10 cellular contexts compared by ENCODE assay signal in genomic region chr4:10983274-10983673, GRCh38.
A peak's percentile ranks its signal among the peaks of the same experiment; 100 is the strongest.
DNase-seq lines count a peak whose midpoint lies in the region; ATAC-seq, FAIRE-seq and TF ChIP-seq lines count a peak whose summit lies in the region.
"Had no signal": no experiment of that assay in that cellular context is flagged by ENCODE, and none has a peak within 500 bp of the region (broad histone marks: within the 10 kb centered on the region; RNA-seq: fewer than 3 reads in every experiment).

No MANE protein-coding gene starts in this region.

- DNase-seq in CD4-positive, alpha-beta memory T cell, result peak in 3 of 5 donors; percentile 2 to 27 (median 12)
- peak; percentile 54 for DNase-seq in bronchial epithelial cell (ENCODE audit: low read depth)
- DNase-seq in NCI-H2081 treated with DMSO at 0.1 percent for 48 hours (lab: John Stamatoyannopoulos, UW), result no peak
- no peak for DNase-seq in coronary artery (ENCODE audit: low spot score)
- DNase-seq in SHP77 (lab: John Stamatoyannopoulos, UW), result no peak
- DNase-seq in activated T-cell treated with anti-CD3 and anti-CD28 coated beads, Interleukin-2, amount 50 U/mL, for 48 hours, result no peak

- intact Hi-C loops in CD4-positive, alpha-beta memory T cell (cut with micrococcal nuclease), result no loop called here

- no peak for TF ChIP-seq CTCF in bronchial epithelial cell (IDR thresholded peaks at IDR 0.05; ENCODE audit: insufficient read depth, low read length, severe bottlenecking)
- TF ChIP-seq CTCF in coronary artery (IDR thresholded peaks at IDR 0.05), result no peak

- H3K9me3 ChIP-seq in CD4-positive, alpha-beta memory T cell (ENCODE audit: control insufficient read depth in 1 of 2, low read length in 2 of 2), result no peaks in the 10 kb centered on the region

- peaks cover 4 to 17% (median 15%) of the 10 kb centered on the region in 4 donors for H3K4me1 Mint-ChIP-seq in CD4-positive, alpha-beta memory T cell

- ATAC-seq in GM18907 (IDR thresholded peaks at IDR 0.05; ENCODE audit: unreplicated experiment), result peak; percentile 88
- ATAC-seq in HG03432 (IDR thresholded peaks at IDR 0.05; ENCODE audit: unreplicated experiment), result peak; percentile 48
- ATAC-seq: CD8-positive, alpha-beta T cell; sciatic nerve had no signal

- no peak for FAIRE-seq in bronchial epithelial cell (lab: Jason Lieb, UNC)

- no peaks in the 10 kb centered on the region for H3K36me3 Mint-ChIP-seq in CD4-positive, alpha-beta memory T cell
- H3K36me3 Mint-ChIP-seq: CD8-positive, alpha-beta T cell had no signal

- peaks cover 9% of the 10 kb centered on the region for H3K4me1 ChIP-seq in CD4-positive, alpha-beta memory T cell (ENCODE audit: insufficient read depth, low read length)

- CTCF ChIA-PET in CD4-positive, alpha-beta memory T cell (lab: Charles Lee; ENCODE audit: partially characterized antibody), result no interaction called here

- H3K4me3 ChIP-seq in CD4-positive, alpha-beta memory T cell (ENCODE audit: low read length in 2 of 2), result no peak overlapping the region
- H3K4me3 ChIP-seq in bronchial epithelial cell (ENCODE audit: low read depth, low read length) (no peak overlapping the region), coronary artery (no peak overlapping the region)

- POLR2A ChIA-PET in CD4-positive, alpha-beta memory T cell (lab: Charles Lee; ENCODE audit: partially characterized antibody), result no interaction called here

- no peak overlapping the region for H3K27ac ChIP-seq in CD4-positive, alpha-beta memory T cell (ENCODE audit: low read depth, low read length)
- H3K27ac ChIP-seq in coronary artery, result no peak overlapping the region

- H3K9me3 Mint-ChIP-seq in CD4-positive, alpha-beta memory T cell, result peaks cover 0 to 5% (median 0%) of the 10 kb centered on the region in 8 donors
- H3K9me3 Mint-ChIP-seq: CD8-positive, alpha-beta T cell had no signal

- H3K27me3 Mint-ChIP-seq in CD4-positive, alpha-beta memory T cell, result no peaks in the 10 kb centered on the region

- H3K4me3 Mint-ChIP-seq in CD4-positive, alpha-beta memory T cell, result no peak overlapping the region
- H3K4me3 Mint-ChIP-seq: CD8-positive, alpha-beta T cell had no signal

- H3K36me3 ChIP-seq in CD4-positive, alpha-beta memory T cell (ENCODE audit: insufficient read depth, low read length), result no peaks in the 10 kb centered on the region
- no peaks in the 10 kb centered on the region for H3K36me3 ChIP-seq in bronchial epithelial cell (ENCODE audit: control insufficient read depth, insufficient read depth, low read length)

- peak overlapping the region in 4 of 7 donors; percentile 11 to 68 (median 35) for H3K27ac Mint-ChIP-seq in CD4-positive, alpha-beta memory T cell
- H3K27ac Mint-ChIP-seq: CD8-positive, alpha-beta T cell had no signal

- H3K27me3 ChIP-seq in CD4-positive, alpha-beta memory T cell (ENCODE audit: insufficient read depth, low read length), result no peaks in the 10 kb centered on the region
- H3K27me3 ChIP-seq in bronchial epithelial cell (ENCODE audit: control insufficient read depth, insufficient read depth, low read length), result no peaks in the 10 kb centered on the region

Comparison
In these comparisons a context has a peak if more than half of its experiments do, and no peak if none do; other contexts are left out.
1. DNase-seq: peak in CD4-positive, alpha-beta memory T cell (3 of 5) and bronchial epithelial cell (single experiment); none in NCI-H2081 treated with DMSO at 0.1 percent for 48 hours (single experiment), coronary artery (single experiment), SHP77 (0 of 2) and activated T-cell treated with anti-CD3 and anti-CD28 coated beads, Interleukin-2, amount 50 U/mL, for 48 hours (0 of 2).